Comparison of ENCODE assay signal across 13 cellular contexts in the genomic region with DNA sequence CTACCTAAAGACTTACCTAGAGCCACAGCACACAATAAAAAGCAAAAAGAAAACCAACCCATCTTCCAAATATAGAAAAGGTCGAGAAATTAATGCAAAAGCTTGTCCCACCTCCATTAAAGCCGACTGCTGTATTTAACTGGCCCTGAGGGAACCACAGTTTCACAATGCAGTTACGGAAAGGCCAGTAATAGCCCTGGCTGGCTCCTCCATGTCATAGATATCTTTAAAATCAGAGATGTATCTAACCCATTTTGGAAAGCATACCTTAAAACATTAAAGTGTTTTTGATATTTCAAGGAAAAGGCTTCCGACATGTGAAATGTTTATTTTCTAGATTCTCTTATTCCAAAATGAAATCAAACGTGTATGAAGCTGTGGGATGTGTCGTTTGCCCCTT.
"Had no signal": no experiment of that assay in that cellular context is flagged by ENCODE, and none has a peak within 500 bp of the region (broad histone marks: within the 10 kb centered on the region; RNA-seq: fewer than 3 reads in every experiment).

No MANE protein-coding gene starts in this region.

- H3K9me3 ChIP-seq: breast epithelium, thyroid gland, uterus had no signal

- H3K27me3 Mint-ChIP-seq: activated naive CD8-positive, alpha-beta T cell had no signal

- ATAC-seq: activated T-cell treated with anti-CD3 and anti-CD28 coated beads, Interleukin-2, amount 50 U/mL, for 4 hours had no signal

- H3K27me3 ChIP-seq: breast epithelium, thyroid gland, uterus had no signal

- H3K4me3 Mint-ChIP-seq: activated naive CD8-positive, alpha-beta T cell; activated T-cell treated with anti-CD3 and anti-CD28 coated beads, Interleukin-2, amount 50 U/mL, for 4 hours had no signal

- DNase-seq: activated CD4-positive, alpha-beta T cell treated with anti-CD3 and anti-CD28 coated beads, Interleukin-2, amount 50 U/mL, for 4 hours; activated CD4-positive, CD25-positive, alpha-beta regulatory T cell treated with anti-CD3 and anti-CD28 coated beads, Interleukin-2, amount 50 U/mL, for 72 hours; activated effector memory CD4-positive, alpha-beta T cell treated with anti-CD3 and anti-CD28 coated beads, Interleukin-2, amount 50 U/mL, for 16 hours; activated T-cell treated with anti-CD3 and anti-CD28 coated beads, Interleukin-2, amount 50 U/mL, for 4 hours; amygdala; dermis blood vessel endothelial cell; hippocampal formation; retina; small intestine; thyroid gland; uterus had no signal

- H3K36me3 Mint-ChIP-seq: activated naive CD8-positive, alpha-beta T cell had no signal

- H3K4me3 ChIP-seq: breast epithelium, thyroid gland, uterus had no signal

- H3K27ac Mint-ChIP-seq: activated naive CD8-positive, alpha-beta T cell had no signal

- H3K27ac ChIP-seq: breast epithelium, thyroid gland, uterus had no signal

- H3K36me3 ChIP-seq: breast epithelium, thyroid gland, uterus had no signal

- H3K4me1 ChIP-seq: breast epithelium, thyroid gland had no signal
